Comparison of ENCODE assay signal across 13 cellular contexts in the genomic region with DNA sequence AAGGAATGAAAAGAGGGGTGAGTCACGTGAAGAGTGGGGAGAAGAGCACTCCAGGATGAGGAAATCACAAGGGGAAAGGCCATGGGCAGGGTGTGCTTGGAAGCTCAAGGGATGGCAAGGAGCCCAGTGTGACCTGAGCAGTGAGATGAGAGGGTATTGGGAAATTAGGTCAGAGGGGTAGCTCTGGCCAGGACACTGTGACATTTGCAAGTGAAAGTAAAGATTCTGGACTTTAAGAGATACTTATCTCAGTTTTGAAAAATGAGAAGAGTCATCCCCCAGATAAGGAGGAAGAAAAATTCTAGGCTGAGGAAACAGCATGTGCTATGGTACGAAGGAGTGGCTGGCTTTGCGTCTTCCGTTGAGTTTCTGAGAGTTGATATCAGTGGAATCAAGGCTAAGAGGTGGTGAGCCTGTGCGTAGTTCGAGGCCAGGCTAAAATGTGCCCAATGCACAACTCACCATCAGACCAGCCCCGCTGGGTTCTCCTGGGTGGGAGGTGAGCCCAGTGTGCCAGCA.
DNase-seq lines count a peak whose midpoint lies in the region; TF ChIP-seq lines count a peak whose summit lies in the region.
"Had no signal": no experiment of that assay in that cellular context is flagged by ENCODE, and none has a peak within 500 bp of the region (broad histone marks: within the 10 kb centered on the region; RNA-seq: fewer than 3 reads in every experiment).

No MANE protein-coding gene starts in this region.

- DNase-seq in NCI-H2196 (lab: John Stamatoyannopoulos, UW; ENCODE audit: unreplicated experiment) (peak; percentile 16), NCI-H2196 treated with DMSO at 0.1 percent for 48 hours (lab: John Stamatoyannopoulos, UW; ENCODE audit: unreplicated experiment) (no peak), choroid plexus epithelial cell (ENCODE audit: low read depth) (peak; percentile 43), mesenchymal stem cell (peak; percentile 28), ureter (ENCODE audit: low spot score) (peak; percentile 73), coronary artery (ENCODE audit: low spot score) (no peak), smooth muscle cell (lab: John Stamatoyannopoulos, UW; ENCODE audit: unreplicated experiment) (no peak), retina (no peak)
- DNase-seq: cerebellar nuclear complex, DND-41, NCI-H2171, Peyer's patch had no signal

- no peak for TF ChIP-seq CTCF in choroid plexus epithelial cell (conservative IDR thresholded peaks at IDR 0.05; ENCODE audit: low read depth, low read length)
- no peak for TF ChIP-seq CTCF in coronary artery (IDR thresholded peaks at IDR 0.05)
- TF ChIP-seq CTCF in smooth muscle cell (IDR thresholded peaks at IDR 0.05; ENCODE audit: borderline replicate concordance, insufficient read depth, poor library complexity, severe bottlenecking): no peak

- no peak overlapping the region for H4K8ac ChIP-seq in mesenchymal stem cell (ENCODE audit: low read length)

- no peak overlapping the region for H2AK5ac ChIP-seq in mesenchymal stem cell (ENCODE audit: low read length, severe bottlenecking)

- H3K9me3 ChIP-seq in mesenchymal stem cell (ENCODE audit: control insufficient read depth, low read length): no peaks in the 10 kb centered on the region
- no peaks in the 10 kb centered on the region for H3K9me3 ChIP-seq in smooth muscle cell (replicated peaks; ENCODE audit: low read depth)
- H3K9me3 ChIP-seq: Peyer's patch had no signal

- H3K4me3 ChIP-seq in choroid plexus epithelial cell (ENCODE audit: low read depth, low read length) (no peak overlapping the region), mesenchymal stem cell (ENCODE audit: insufficient read depth in 1 of 2, low read depth in 1 of 2, low read length in 2 of 2) (no peak overlapping the region), coronary artery (no peak overlapping the region), smooth muscle cell (no peak overlapping the region)
- H3K4me3 ChIP-seq: Peyer's patch had no signal

- no peak overlapping the region for H3K4ac ChIP-seq in mesenchymal stem cell (ENCODE audit: low read depth in 1 of 2, low read length in 2 of 2)

- no peak overlapping the region for H2BK120ac ChIP-seq in mesenchymal stem cell (ENCODE audit: low read depth, low read length)

- H3K4me1 ChIP-seq in mesenchymal stem cell (ENCODE audit: control insufficient read depth, insufficient read depth, low read depth, low read length) (peaks cover 1% of the 10 kb centered on the region), smooth muscle cell (ENCODE audit: low read depth) (no peaks in the 10 kb centered on the region)

- 83% methylated on average over 7 of the region's 7 CpGs for WGBS in mesenchymal stem cell
- 74% methylated on average over 7 of the region's 7 CpGs for WGBS in smooth muscle cell (ENCODE audit: low lambda C conversion rate)

- no peak overlapping the region for H2BK12ac ChIP-seq in mesenchymal stem cell (ENCODE audit: low read length in 2 of 2)

- no peaks in the 10 kb centered on the region for H3K79me1 ChIP-seq in mesenchymal stem cell (replicated peaks; ENCODE audit: low read length, poor library complexity, severe bottlenecking)

- no peaks in the 10 kb centered on the region for H3K27me3 ChIP-seq in mesenchymal stem cell (ENCODE audit: control insufficient read depth in 1 of 2, insufficient read depth in 1 of 2, low read length in 2 of 2)
- H3K27me3 ChIP-seq in smooth muscle cell (ENCODE audit: low read depth): no peaks in the 10 kb centered on the region
- H3K27me3 ChIP-seq: Peyer's patch had no signal

- no peak overlapping the region for H4K91ac ChIP-seq in mesenchymal stem cell (ENCODE audit: low read length)

- H3K18ac ChIP-seq in mesenchymal stem cell (ENCODE audit: low read depth in 1 of 2, low read length in 2 of 2): peak overlapping the region; percentile 17 to 42

- no peak overlapping the region for H2BK5ac ChIP-seq in mesenchymal stem cell (ENCODE audit: low read depth, low read length, poor library complexity, severe bottlenecking)

- peak overlapping the region in 1 of 2 experiments; percentile 51 for H3K14ac ChIP-seq in mesenchymal stem cell (ENCODE audit: low read length in 2 of 2)

- H2AFZ ChIP-seq in mesenchymal stem cell (ENCODE audit: low read depth, low read length) (no peak overlapping the region), smooth muscle cell (ENCODE audit: low read depth) (no peak overlapping the region)

- H3K27ac ChIP-seq in mesenchymal stem cell (ENCODE audit: low read length, poor library complexity, severe bottlenecking) (no peak overlapping the region), coronary artery (peak overlapping the region in 1 of 2 donors; percentile 16), smooth muscle cell (ENCODE audit: low read depth) (no peak overlapping the region)
- H3K27ac ChIP-seq: foreskin keratinocyte had no signal

- no peak overlapping the region for H2BK15ac ChIP-seq in mesenchymal stem cell (ENCODE audit: low read depth, poor library complexity, severe bottlenecking)

- H3K4me2 ChIP-seq in mesenchymal stem cell (ENCODE audit: low read length, poor library complexity, severe bottlenecking) (no peak overlapping the region), smooth muscle cell (no peak overlapping the region)

- H3F3A ChIP-seq in smooth muscle cell (ENCODE audit: low read depth): no peaks in the 10 kb centered on the region

- no peaks in the 10 kb centered on the region for H3K79me2 ChIP-seq in smooth muscle cell (ENCODE audit: low read depth)

- H3K9ac ChIP-seq in mesenchymal stem cell (ENCODE audit: low read length) (no peak overlapping the region), smooth muscle cell (ENCODE audit: low read depth) (no peak overlapping the region)

- H4K20me1 ChIP-seq in smooth muscle cell (ENCODE audit: low read depth): no peaks in the 10 kb centered on the region

- H3K36me3 ChIP-seq in mesenchymal stem cell (ENCODE audit: control insufficient read depth in 1 of 2, insufficient read depth in 2 of 2, low read depth in 1 of 2, low read length in 2 of 2) (no peaks in the 10 kb centered on the region), smooth muscle cell (ENCODE audit: low read depth) (no peaks in the 10 kb centered on the region)
- H3K36me3 ChIP-seq: Peyer's patch had no signal

- no peak overlapping the region for H3K23ac ChIP-seq in mesenchymal stem cell (ENCODE audit: low read length in 2 of 2)

Comparison
In these comparisons a context has a peak if more than half of its experiments do, and no peak if none do; other contexts are left out.
1. DNase-seq: peak in NCI-H2196 (single experiment), choroid plexus epithelial cell (single experiment), mesenchymal stem cell (single experiment) and ureter (single experiment); none in NCI-H2196 treated with DMSO at 0.1 percent for 48 hours (single experiment), coronary artery (single experiment), smooth muscle cell (single experiment) and retina (single experiment).